8 cellular contexts compared by ENCODE assay signal in the genomic region with DNA sequence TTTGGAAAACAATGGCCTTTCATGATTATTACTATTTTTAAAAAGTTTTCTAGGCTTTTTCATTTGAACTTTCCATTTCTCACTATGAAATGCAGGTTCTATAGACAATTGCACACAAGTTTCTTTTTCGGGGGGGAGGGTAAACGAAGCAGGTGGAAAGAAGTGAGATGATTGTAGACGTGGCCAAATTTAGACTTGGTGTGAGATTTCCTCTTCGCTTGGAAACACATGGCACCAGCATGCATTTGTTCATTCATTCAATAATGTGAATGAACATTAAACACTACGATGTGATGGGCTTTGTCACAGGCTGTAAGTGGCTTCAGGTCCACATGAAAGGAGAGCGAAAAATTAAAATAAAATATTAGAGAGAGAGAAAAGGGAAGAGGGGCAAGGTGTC. TPM values are rescaled to one million over a fixed set of nuclear protein-coding genes. Genes with fewer than 3 reads are reported as not detected.
A peak's percentile ranks its signal among the peaks of the same experiment; 100 is the strongest.
DNase-seq lines count a peak whose midpoint lies in the region; ATAC-seq, FAIRE-seq and TF ChIP-seq lines count a peak whose summit lies in the region.

No MANE protein-coding gene starts in this region.

- CTCF ChIA-PET in activated CD4-positive, alpha-beta memory T cell treated with anti-CD3 and anti-CD28 coated beads for 36 hours (lab: Charles Lee) = no interaction called here

- no peak for DNase-seq in activated CD4-positive, alpha-beta memory T cell treated with anti-CD3 and anti-CD28 coated beads for 36 hours
- DNase-seq in right lobe of liver (no peak), vagina (ENCODE audit: extremely low spot score in 2 of 2) (no peak), cerebellar nuclear complex (lab: John Stamatoyannopoulos, UW) (no peak), HTR-8/SVneo (ENCODE audit: insufficient read length, low spot score) (no peak)
- no peak for DNase-seq in activated CD4-positive, alpha-beta T cell treated with anti-CD3 and anti-CD28 coated beads for 4 hours

- H3K4me1 ChIP-seq in right lobe of liver (no peaks in the 10 kb centered on the region), vagina (peaks cover 30% of the 10 kb centered on the region)

- intact Hi-C loops in activated CD4-positive, alpha-beta memory T cell treated with anti-CD3 and anti-CD28 coated beads for 36 hours (cut with micrococcal nuclease) = loop anchor here (2.0 to 10.0 kb wide), 3 partner anchors 34 to 1344 kb away; no protein-coding TSS in a partner anchor
- intact Hi-C loops in right lobe of liver (cut with DNase I) (no loop called here), vagina (cut with DNase I) (no loop called here)

- no peaks in the 10 kb centered on the region for H3K27me3 ChIP-seq in right lobe of liver
- H3K27me3 ChIP-seq in vagina = no peaks in the 10 kb centered on the region

- POLR2A ChIA-PET in activated CD4-positive, alpha-beta memory T cell treated with anti-CD3 and anti-CD28 coated beads for 36 hours (lab: Charles Lee) = interaction anchor here (1.4 kb wide), 1 partner anchor 125 kb away, joined by 4 read pairs; no protein-coding TSS in a partner anchor

- no peak for FAIRE-seq in HTR-8/SVneo (lab: Jason Lieb, UNC)

- H3K9me3 ChIP-seq in right lobe of liver (no peaks in the 10 kb centered on the region), vagina (no peaks in the 10 kb centered on the region)

- TF ChIP-seq CTCF in right lobe of liver (IDR thresholded peaks at IDR 0.05) = no peak
- TF ChIP-seq CTCF in vagina (IDR thresholded peaks at IDR 0.05) = no peak

- peak; percentile 12 for ATAC-seq in GM18873 (IDR thresholded peaks at IDR 0.05; ENCODE audit: low FRiP score, unreplicated experiment)
- peak; percentile 19 for ATAC-seq in HG02610 (IDR thresholded peaks at IDR 0.05; ENCODE audit: unreplicated experiment)
- no peak for ATAC-seq in right lobe of liver

- H3K4me3 Mint-ChIP-seq in activated CD4-positive, alpha-beta memory T cell treated with anti-CD3 and anti-CD28 coated beads for 36 hours = peak overlapping the region; percentile 73

- H3K36me3 ChIP-seq in right lobe of liver (no peaks in the 10 kb centered on the region), vagina (no peaks in the 10 kb centered on the region)

- H3K27ac Mint-ChIP-seq in activated CD4-positive, alpha-beta memory T cell treated with anti-CD3 and anti-CD28 coated beads for 36 hours = no peak overlapping the region

- H3K36me3 Mint-ChIP-seq in activated CD4-positive, alpha-beta memory T cell treated with anti-CD3 and anti-CD28 coated beads for 36 hours = no peaks in the 10 kb centered on the region

- H3K9me3 Mint-ChIP-seq in activated CD4-positive, alpha-beta memory T cell treated with anti-CD3 and anti-CD28 coated beads for 36 hours = no peaks in the 10 kb centered on the region

- H3K4me1 Mint-ChIP-seq in activated CD4-positive, alpha-beta memory T cell treated with anti-CD3 and anti-CD28 coated beads for 36 hours (ENCODE audit: low read depth) = peaks cover 40% of the 10 kb centered on the region

- H3K4me3 ChIP-seq in right lobe of liver = peak overlapping the region in 2 of 3 donors; percentile 75 to 94
- H3K4me3 ChIP-seq in vagina = peak overlapping the region; percentile 54 to 84

- H3K27me3 Mint-ChIP-seq in activated CD4-positive, alpha-beta memory T cell treated with anti-CD3 and anti-CD28 coated beads for 36 hours = no peaks in the 10 kb centered on the region

- peak overlapping the region; percentile 51 to 86 (median 77) for H3K27ac ChIP-seq in right lobe of liver
- peak overlapping the region; percentile 97 for H3K27ac ChIP-seq in vagina

- TF ChIP-seq POLR2A in right lobe of liver (IDR thresholded peaks at IDR 0.05) (no peak), vagina (IDR thresholded peaks at IDR 0.05) (no peak)

- WGBS in right lobe of liver (ENCODE audit: insufficient coverage, low coverage, low lambda C conversion rate, missing lambda C conversion rate) = 51% methylated on average over 6 of the region's 6 CpGs

RNA-seq across cellular contexts. Expression of a gene that starts 35.9 kb away (rescaled TPM):
- total RNA-seq in activated CD4-positive, alpha-beta memory T cell treated with anti-CD3 and anti-CD28 coated beads for 36 hours = not detected
- total RNA-seq in right lobe of liver (not detected), vagina (4.9 TPM)

Comparison
In these comparisons a context has a peak if more than half of its experiments do, and no peak if none do; other contexts are left out.
1. ATAC-seq: peak in GM18873 (single experiment) and HG02610 (single experiment); none in right lobe of liver (0 of 4).